ENCODE assay signal across 7 cellular contexts in the genomic region with DNA sequence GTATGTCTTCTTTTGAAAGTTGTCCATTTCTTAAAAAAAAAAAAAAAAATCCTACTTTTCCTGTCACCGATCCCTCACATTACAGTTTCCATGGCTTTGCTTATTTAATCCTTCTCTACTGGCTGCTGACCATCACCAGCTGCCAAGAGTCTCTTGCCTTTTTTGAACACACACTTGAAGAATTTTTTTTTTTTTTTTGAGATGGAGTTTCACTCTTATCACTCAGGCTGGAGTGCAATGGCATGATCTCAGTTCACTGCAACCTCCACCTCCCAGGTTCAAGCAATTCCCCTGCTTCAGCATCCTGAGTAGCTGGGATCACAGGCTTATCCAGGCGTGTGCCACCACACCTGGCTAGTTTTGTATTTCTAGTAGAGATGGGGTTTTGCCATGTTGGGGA.
"Had no signal": no experiment of that assay in that cellular context is flagged by ENCODE, and none has a peak within 500 bp of the region (broad histone marks: within the 10 kb centered on the region; RNA-seq: fewer than 3 reads in every experiment).

No MANE protein-coding gene starts in this region.

- H3K27ac ChIP-seq: GM23248 had no signal

- H3K4me3 ChIP-seq: GM23248, HAP-1 had no signal

- H3K36me3 ChIP-seq: HAP-1 had no signal

- H3K27ac Mint-ChIP-seq: HFFc6 had no signal

- H3K4me3 Mint-ChIP-seq: HFFc6 had no signal

- DNase-seq: GM23248, GOT3, H7, HFFc6, IMR-90 had no signal

- H3K4me1 ChIP-seq: HAP-1 had no signal

- ATAC-seq: HCT116 had no signal

- H3K9me3 Mint-ChIP-seq: HFFc6 had no signal

- H3K9me3 ChIP-seq: HAP-1 had no signal
